8 cellular contexts compared by ENCODE assay signal in the genomic region with DNA sequence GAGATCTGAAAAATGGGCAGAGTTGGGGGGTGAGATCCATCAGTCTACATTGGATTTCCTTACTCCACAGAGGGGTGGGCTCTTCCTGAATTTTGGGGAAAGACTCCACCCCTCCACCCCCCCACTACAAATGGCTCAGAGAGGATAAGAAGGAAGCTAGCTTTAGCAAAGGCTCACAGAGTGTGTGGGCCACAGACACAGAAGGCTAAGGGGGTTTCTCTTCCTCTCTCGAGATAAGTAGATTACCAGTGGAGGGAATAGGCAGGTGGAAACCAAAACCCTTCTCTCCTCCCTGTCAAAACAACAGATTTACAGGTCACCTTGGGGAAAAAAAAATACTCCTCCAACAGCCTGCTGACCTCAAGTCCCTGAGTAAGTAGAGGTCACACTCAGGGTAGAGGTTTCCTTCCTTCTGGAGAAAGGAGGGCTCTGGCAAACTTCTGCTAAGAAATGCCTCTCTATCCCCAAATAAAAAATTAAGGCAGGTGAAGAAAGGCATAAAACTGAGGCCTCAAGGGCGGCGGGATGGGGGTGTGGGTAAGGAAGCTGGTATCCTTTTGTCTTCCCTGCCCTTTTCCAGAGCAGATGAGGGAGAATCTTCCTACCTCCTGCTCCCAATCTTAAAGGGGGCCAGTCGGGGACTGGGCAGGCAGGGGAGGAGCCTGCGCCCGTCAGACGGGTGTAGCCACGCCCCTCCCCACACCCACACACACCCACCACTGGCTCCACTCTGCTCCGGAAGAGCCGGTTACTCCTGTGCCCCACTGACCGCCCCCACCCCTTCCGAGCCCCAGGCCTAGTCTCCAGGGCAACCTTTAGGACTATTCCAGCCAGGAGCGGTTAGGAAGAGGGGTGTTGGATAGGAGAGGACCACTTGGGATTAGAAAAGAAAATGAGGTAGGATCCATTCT. TPM values are rescaled to one million over a fixed set of nuclear protein-coding genes. Genes with fewer than 3 reads are reported as not detected.
DNase-seq lines count a peak whose midpoint lies in the region; ATAC-seq and TF ChIP-seq lines count a peak whose summit lies in the region.

No MANE protein-coding gene starts in this region.

- H3K9me3 Mint-ChIP-seq in central memory CD8-positive, alpha-beta T cell: no peaks in the 10 kb centered on the region

- H3K4me1 ChIP-seq in Loucy (ENCODE audit: insufficient read depth, low read length, poor library complexity, severe bottlenecking): peaks cover 64% of the 10 kb centered on the region

- TF ChIP-seq POLR2A in GM18505 (IDR thresholded peaks at IDR 0.05; ENCODE audit: borderline replicate concordance, extremely low read depth, insufficient read depth, insufficient read length): peak; percentile 33

- DNase-seq in A172 (ENCODE audit: low spot score) (peak; percentile 17), kidney tubule cell (ENCODE audit: low spot score) (peak; percentile 29), cerebellar nuclear complex (lab: John Stamatoyannopoulos, UW) (no peak)
- peak in 1 of 2 donors; percentile 22 for DNase-seq in central memory CD8-positive, alpha-beta T cell (ENCODE audit: low spot score in 2 of 2)
- DNase-seq in stimulated activated CD4-positive, alpha-beta T cell treated with anti-CD3 and anti-CD28 coated beads, Interleukin-1b, Interleukin-23, amount 100 ng/mL, for 48 hours: peak; percentile 43

- peak overlapping the region; percentile 81 for H3K9ac ChIP-seq in Loucy (ENCODE audit: low read depth, low read length, poor library complexity, severe bottlenecking)

- H3K27ac ChIP-seq in VCaP: peak overlapping the region; percentile 97

- H3K27ac Mint-ChIP-seq in central memory CD8-positive, alpha-beta T cell (ENCODE audit: low read depth): peak overlapping the region; percentile 89

- H4K20me1 ChIP-seq in Loucy (ENCODE audit: insufficient read depth, low read length, poor library complexity, severe bottlenecking): peaks cover 30% of the 10 kb centered on the region

- TF ChIP-seq CTCF in Loucy (conservative IDR thresholded peaks at IDR 0.05; ENCODE audit: low read length): no peak
- no peak for TF ChIP-seq CTCF in VCaP (conservative IDR thresholded peaks at IDR 0.05)

- no peaks in the 10 kb centered on the region for H3K36me3 ChIP-seq in Loucy (ENCODE audit: insufficient read depth, low read length)

- H3K4me3 ChIP-seq in Loucy (ENCODE audit: low read length, poor library complexity, severe bottlenecking): peak overlapping the region; percentile 90

- no peaks in the 10 kb centered on the region for H3K9me2 ChIP-seq in Loucy (replicated peaks; ENCODE audit: low read depth, low read length)

- peaks cover 74% of the 10 kb centered on the region for H3K79me2 ChIP-seq in Loucy (ENCODE audit: insufficient read depth, low read length)

- no peaks in the 10 kb centered on the region for H3K9me3 ChIP-seq in Loucy (ENCODE audit: insufficient read depth, low read depth, low read length)

- peaks cover 77% of the 10 kb centered on the region for H3K4me1 Mint-ChIP-seq in central memory CD8-positive, alpha-beta T cell

- ATAC-seq in GM18505 (IDR thresholded peaks at IDR 0.05; ENCODE audit: unreplicated experiment): no peak
- ATAC-seq in central memory CD8-positive, alpha-beta T cell (replicated peaks; ENCODE audit: extremely low read depth, poor library complexity, severe bottlenecking): no peak

- H3K4me3 Mint-ChIP-seq in central memory CD8-positive, alpha-beta T cell: peak overlapping the region; percentile 98

- H2AFZ ChIP-seq in Loucy (ENCODE audit: low read length): peak overlapping the region; percentile 60

- no peaks in the 10 kb centered on the region for H3K27me3 Mint-ChIP-seq in central memory CD8-positive, alpha-beta T cell

- peaks cover 4% of the 10 kb centered on the region for H3K27me3 ChIP-seq in Loucy (ENCODE audit: insufficient read depth, low read length, poor library complexity, severe bottlenecking)

- H3K36me3 Mint-ChIP-seq in central memory CD8-positive, alpha-beta T cell (ENCODE audit: insufficient read depth): peaks cover 28% of the 10 kb centered on the region

- H3K4me2 ChIP-seq in Loucy (ENCODE audit: low read depth, low read length, poor library complexity, severe bottlenecking): peak overlapping the region; percentile 100

- peaks cover 4% of the 10 kb centered on the region for H3F3A ChIP-seq in Loucy (ENCODE audit: low read depth)

RNA-seq across cellular contexts. Expression of gene BAZ2A, which starts 1.9 kb away (rescaled TPM):
- total RNA-seq in A172 (2014; rRNA removed; shearing (Covaris generic)): 16.6 and 20.9 TPM in 2 replicates

RNA-seq across cellular contexts. Expression of gene ATP5F1B, which starts 13.7 kb away (rescaled TPM):
- 710 and 775 TPM in 2 replicates for total RNA-seq in A172 (2014; rRNA removed; shearing (Covaris generic))

RNA-seq across cellular contexts. Expression of gene PTGES3, which starts 56.0 kb away (rescaled TPM):
- total RNA-seq in A172 (2014; rRNA removed; shearing (Covaris generic)): 188 and 222 TPM in 2 replicates

Comparison
In these comparisons a context has a peak if more than half of its experiments do, and no peak if none do; other contexts are left out.
1. DNase-seq: peak in A172 (single experiment), kidney tubule cell (single experiment) and stimulated activated CD4-positive, alpha-beta T cell treated with anti-CD3 and anti-CD28 coated beads, Interleukin-1b, Interleukin-23, amount 100 ng/mL, for 48 hours (single experiment); none in cerebellar nuclear complex (0 of 2).